Comparison of ENCODE assay signal across 19 cellular contexts in the genomic region with DNA sequence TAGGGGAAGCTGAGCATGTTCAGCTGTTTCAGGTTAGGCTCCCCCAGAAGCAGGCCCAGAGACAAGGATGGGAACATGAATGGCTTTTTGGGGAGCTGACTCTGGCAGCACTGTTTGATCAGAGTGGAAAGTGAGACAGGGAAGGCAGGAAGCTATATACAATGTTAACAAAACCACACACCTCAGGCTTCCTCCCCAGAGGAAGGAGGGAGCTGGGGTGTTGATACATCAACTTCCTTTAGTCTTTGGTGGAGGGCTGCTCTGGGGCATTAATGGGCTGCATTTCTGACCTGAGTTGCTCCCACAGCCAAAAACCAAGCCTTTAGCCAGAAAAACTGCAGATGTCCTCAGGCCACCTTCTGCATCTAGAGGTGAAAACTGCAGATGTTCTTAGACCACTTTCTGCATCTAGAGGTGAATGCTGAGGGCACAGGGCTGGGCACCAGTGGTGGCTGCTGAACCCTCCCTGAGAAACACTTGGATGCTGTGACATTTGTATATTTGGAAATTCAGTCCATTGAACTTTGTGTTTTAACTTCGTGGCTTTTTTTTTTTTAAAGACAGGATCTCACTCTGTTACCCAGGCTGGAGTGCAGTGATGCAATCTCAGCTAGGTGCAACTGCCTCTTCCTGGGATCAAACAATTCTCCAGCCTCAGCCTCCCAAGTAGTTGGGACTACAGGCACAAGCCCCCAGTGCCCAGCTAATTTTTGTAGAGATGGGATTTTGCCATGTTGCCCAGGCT. TPM values are rescaled to one million over a fixed set of nuclear protein-coding genes. Genes with fewer than 3 reads are reported as not detected.
A peak's percentile ranks its signal among the peaks of the same experiment; 100 is the strongest.
DNase-seq lines count a peak whose midpoint lies in the region; ATAC-seq and TF ChIP-seq lines count a peak whose summit lies in the region.
"Had no signal": no experiment of that assay in that cellular context is flagged by ENCODE, and none has a peak within 500 bp of the region (broad histone marks: within the 10 kb centered on the region; RNA-seq: fewer than 3 reads in every experiment).

No MANE protein-coding gene starts in this region.

- H3K9me3 ChIP-seq in cardiac muscle cell (ENCODE audit: low read depth) (no peaks in the 10 kb centered on the region), Panc1 (ENCODE audit: control insufficient read depth, insufficient read depth, low read depth, low read length) (no peaks in the 10 kb centered on the region), upper lobe of right lung (no peaks in the 10 kb centered on the region)
- H3K9me3 ChIP-seq: MG63, prostate gland had no signal

- DNase-seq in cardiac muscle cell (ENCODE audit: low read depth in 1 of 2, low spot score in 1 of 2) (peak in 1 of 2 donors; percentile 16), cardiac septum (ENCODE audit: low spot score) (no peak), Panc1 (ENCODE audit: low read depth, low spot score) (no peak), immature natural killer cell (peak; percentile 26 to 51 (median 41)), upper lobe of right lung (no peak)
- DNase-seq: activated naive CD4-positive, alpha-beta T cell treated with anti-CD3 and anti-CD28 coated beads for 36 hours; MG63; NCI-H2029 treated with DMSO at 0.1 percent for 48 hours; NCI-H526 treated with DMSO at 0.1 percent for 48 hours; SHP77 treated with DMSO at 0.1 percent for 48 hours; substantia nigra had no signal

- H3K4me3 ChIP-seq in cardiac muscle cell: no peak overlapping the region
- H3K4me3 ChIP-seq in Panc1 (ENCODE audit: low read depth in 2 of 2, low read length in 2 of 2): no peak overlapping the region
- H3K4me3 ChIP-seq in upper lobe of right lung: no peak overlapping the region
- H3K4me3 ChIP-seq: MG63, prostate gland had no signal

- POLR2A ChIA-PET in Panc1 (lab: Charles Lee): no interaction called here

- H3K4me3 Mint-ChIP-seq in immature natural killer cell: peak overlapping the region; percentile 70 to 78 (median 75)
- H3K4me3 Mint-ChIP-seq: activated naive CD4-positive, alpha-beta T cell treated with anti-CD3 and anti-CD28 coated beads for 36 hours had no signal

- ATAC-seq in Panc1 (no peak), upper lobe of right lung (peak; percentile 28), GM18867 (IDR thresholded peaks at IDR 0.05; ENCODE audit: unreplicated experiment) (no peak), HG02763 (IDR thresholded peaks at IDR 0.05; ENCODE audit: unreplicated experiment) (no peak), GM18907 (IDR thresholded peaks at IDR 0.05; ENCODE audit: unreplicated experiment) (no peak)
- ATAC-seq: HCT116 had no signal

- TF ChIP-seq CTCF in cardiac muscle cell (IDR thresholded peaks at IDR 0.05; ENCODE audit: low read depth, low read length) (no peak), Panc1 (IDR thresholded peaks at IDR 0.05) (no peak), upper lobe of right lung (IDR thresholded peaks at IDR 0.05) (no peak)

- BruUV-seq in Panc1 (replicated peaks; lab: Mats Ljungman, UMichigan): no TSS peak

- in situ Hi-C loops in Panc1 (cut with HindIII; ENCODE audit: low pct_unique_long_range_greater_than_20kb, low sequenced_read_pairs): no loop called here

- H3K27ac ChIP-seq in cardiac muscle cell: peak overlapping the region; percentile 79
- peak overlapping the region; percentile 59; the same call in 1 of the 2 replicates for H3K27ac ChIP-seq in Panc1 (ENCODE audit: low read length)
- no peak overlapping the region for H3K27ac ChIP-seq in upper lobe of right lung
- H3K27ac ChIP-seq: HL-60, prostate gland had no signal

- H3K36me3 Mint-ChIP-seq in immature natural killer cell: no peaks in the 10 kb centered on the region

- peak overlapping the region in 2 of 6 donors; percentile 45 to 64 for H3K27ac Mint-ChIP-seq in immature natural killer cell
- H3K27ac Mint-ChIP-seq: activated naive CD4-positive, alpha-beta T cell treated with anti-CD3 and anti-CD28 coated beads for 36 hours had no signal

- intact Hi-C loops in cardiac septum (cut with DNase I) (no loop called here), Panc1 (cut with micrococcal nuclease; ENCODE audit: unreplicated experiment) (no loop called here), upper lobe of right lung (cut with DNase I) (no loop called here)

- H3K4me1 Mint-ChIP-seq in immature natural killer cell: peaks cover 22 to 23% of the 10 kb centered on the region in 2 donors

- CTCF ChIA-PET in Panc1 (lab: Charles Lee): no interaction called here

- H3K4me1 ChIP-seq in cardiac muscle cell (ENCODE audit: low read depth): peaks cover 9% of the 10 kb centered on the region
- H3K4me1 ChIP-seq in Panc1 (ENCODE audit: control insufficient read depth, insufficient read depth, low read length): peaks cover 19% of the 10 kb centered on the region
- peaks cover under 1% of the 10 kb centered on the region for H3K4me1 ChIP-seq in upper lobe of right lung
- H3K4me1 ChIP-seq: prostate gland had no signal

- peaks cover 0 to 2% (median 0%) of the 10 kb centered on the region in 6 donors for H3K9me3 Mint-ChIP-seq in immature natural killer cell

- H3K27me3 ChIP-seq in cardiac muscle cell (no peaks in the 10 kb centered on the region), Panc1 (ENCODE audit: control insufficient read depth, insufficient read depth, low read length) (no peaks in the 10 kb centered on the region), upper lobe of right lung (no peaks in the 10 kb centered on the region)
- H3K27me3 ChIP-seq: MG63 had no signal

- no peaks in the 10 kb centered on the region for H3K36me3 ChIP-seq in cardiac muscle cell
- H3K36me3 ChIP-seq in Panc1 (ENCODE audit: control insufficient read depth, insufficient read depth, low read length): no peaks in the 10 kb centered on the region
- H3K36me3 ChIP-seq in upper lobe of right lung: no peaks in the 10 kb centered on the region
- H3K36me3 ChIP-seq: MG63, prostate gland had no signal

- H3K27me3 Mint-ChIP-seq in immature natural killer cell (ENCODE audit: low read depth in 3 of 3): peaks cover 5 to 10% (median 9%) of the 10 kb centered on the region in 3 donors

RNA-seq across cellular contexts. Expression of gene KIAA1671, which starts 49.9 kb away (rescaled TPM):
- total RNA-seq in cardiac muscle cell (18.7 and 37.3 TPM in 2 replicates), cardiac septum (12.3 TPM), Panc1 (2021; ENCODE audit: unreplicated experiment) (48.1 TPM), upper lobe of right lung (46.7 TPM)
- polyA plus RNA-seq in cardiac muscle cell (10.9 and 12.8 TPM in 2 replicates), immature natural killer cell (1 to 10 TPM in 2 of 3 donors, under 1 TPM in 1; 0.43 to 3.0 (median 2.5) TPM)
- polyA plus RNA-seq in Panc1 (2012; ENCODE audit: insufficient read length): 21.9 TPM

RNA-seq across cellular contexts. Expression of gene LHFPL7, which starts 55.9 kb away (rescaled TPM):
- total RNA-seq in cardiac muscle cell: not detected in 2 replicates
- not detected in 2 replicates for polyA plus RNA-seq in cardiac muscle cell
- total RNA-seq in cardiac septum: not detected
- total RNA-seq in Panc1 (2021; ENCODE audit: unreplicated experiment): not detected
- polyA plus RNA-seq in Panc1 (2012; ENCODE audit: insufficient read length): not detected
- not detected for polyA plus RNA-seq in immature natural killer cell
- not detected for total RNA-seq in upper lobe of right lung
- total RNA-seq: activated naive CD4-positive, alpha-beta T cell treated with anti-CD3 and anti-CD28 coated beads for 36 hours; glomerular endothelial cell; myocyte; prostate gland had no signal

Comparison
In these comparisons a context has a peak if more than half of its experiments do, and no peak if none do; other contexts are left out.
1. DNase-seq: peak in immature natural killer cell (3 of 3); none in cardiac septum (single experiment), Panc1 (single experiment) and upper lobe of right lung (single experiment).